ENCODE assay signal across 8 cellular contexts in the genomic region with DNA sequence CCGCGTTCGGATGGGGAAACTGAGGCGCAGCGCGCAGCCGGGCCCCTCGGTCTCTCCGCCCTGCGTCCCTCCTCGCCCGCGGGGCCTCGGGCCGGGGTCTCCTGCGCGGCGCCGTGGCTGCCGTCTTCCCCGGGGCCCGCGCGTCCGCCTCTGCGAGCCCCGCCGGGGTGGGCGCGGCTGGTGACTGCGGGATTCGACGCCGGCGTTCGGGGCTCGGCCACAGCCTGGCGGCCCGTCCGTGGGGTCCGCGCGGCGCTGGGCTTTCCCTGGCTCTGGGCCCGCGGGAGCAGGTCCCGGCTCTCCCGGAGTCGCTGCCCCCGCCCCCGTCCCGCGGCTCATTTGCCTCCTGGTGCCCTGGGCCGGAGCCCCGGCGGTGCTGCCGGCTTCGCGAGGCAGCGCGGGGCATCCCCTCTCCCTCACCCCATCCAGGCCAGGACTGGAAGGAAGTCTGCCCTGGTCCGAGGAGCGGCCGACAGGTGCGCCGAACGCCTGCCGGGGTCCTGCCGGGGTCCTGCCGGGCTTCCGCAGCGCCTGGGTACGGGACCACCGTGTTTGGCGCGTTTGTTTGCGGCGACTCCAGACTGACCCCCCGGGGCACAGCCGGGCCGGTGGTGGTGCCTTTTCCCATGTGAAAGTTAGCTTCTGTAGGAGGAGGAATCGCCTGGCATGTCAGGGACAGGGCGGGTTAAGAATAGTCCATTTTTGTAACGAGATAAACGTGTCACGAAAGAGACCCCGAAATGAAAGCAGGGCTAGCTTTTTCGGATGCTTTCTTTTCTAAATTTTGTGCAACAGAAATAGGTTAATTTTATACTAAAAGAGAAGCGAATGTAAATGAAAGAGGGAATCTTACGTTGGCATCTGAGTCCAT. TPM values are rescaled to one million over a fixed set of nuclear protein-coding genes. Genes with fewer than 3 reads are reported as not detected.
DNase-seq lines count a peak whose midpoint lies in the region; ATAC-seq and TF ChIP-seq lines count a peak whose summit lies in the region.

No MANE protein-coding gene starts in this region.

- peaks cover 15% of the 10 kb centered on the region for H3K4me1 Mint-ChIP-seq in activated naive CD8-positive, alpha-beta T cell treated with anti-CD3 and anti-CD28 coated beads, Interleukin-2, amount 10 ng/mL, durations not matched to agents 7 days and 5 days

- no peak for TF ChIP-seq CTCF in DND-41 (IDR thresholded peaks at IDR 0.05; ENCODE audit: borderline replicate concordance, extremely low read depth, low read length, poor library complexity, severe bottlenecking)

- H3K36me3 ChIP-seq in DND-41 (ENCODE audit: insufficient read depth, low read length): peaks cover 31% of the 10 kb centered on the region

- H3K4me2 ChIP-seq in DND-41 (ENCODE audit: insufficient read depth, low read length): peak overlapping the region; percentile 91

- peak overlapping the region; percentile 89 for H3K9ac ChIP-seq in DND-41 (ENCODE audit: low read depth, low read length)

- H3K27ac ChIP-seq in DND-41 (ENCODE audit: low read length): peak overlapping the region; percentile 52; the same call in 1 of the 2 replicates

- H3K27ac Mint-ChIP-seq in activated naive CD8-positive, alpha-beta T cell treated with anti-CD3 and anti-CD28 coated beads, Interleukin-2, amount 10 ng/mL, durations not matched to agents 7 days and 5 days: peak overlapping the region; percentile 24

- peaks cover 15% of the 10 kb centered on the region for H3K79me2 ChIP-seq in DND-41 (ENCODE audit: insufficient read depth, low read length)

- ATAC-seq in DND-41 (ENCODE audit: insufficient read depth, low read depth): peak; percentile 51
- ATAC-seq in HG02759 (IDR thresholded peaks at IDR 0.05; ENCODE audit: unreplicated experiment): peak; percentile 34
- peak; percentile 22 for ATAC-seq in activated naive CD8-positive, alpha-beta T cell treated with anti-CD3 and anti-CD28 coated beads, Interleukin-2, amount 10 ng/mL, durations not matched to agents 7 days and 5 days (ENCODE audit: low read depth)
- peak; percentile 4 for ATAC-seq in stimulated activated naive CD8-positive, alpha-beta T cell treated with anti-CD3 and anti-CD28 coated beads, Interleukin-15, Interleukin-2, amounts not matched to agents 100 U/mL and 50 U/mL, for 24 hours
- ATAC-seq in GM21367 (IDR thresholded peaks at IDR 0.05; ENCODE audit: unreplicated experiment): no peak
- ATAC-seq in GM19452 (IDR thresholded peaks at IDR 0.05; ENCODE audit: unreplicated experiment): no peak

- peaks cover 3% of the 10 kb centered on the region for H3K27me3 ChIP-seq in DND-41 (ENCODE audit: insufficient read depth, low read length, poor library complexity)

- POLR2A ChIA-PET in activated naive CD8-positive, alpha-beta T cell treated with anti-CD3 and anti-CD28 coated beads, Interleukin-2, amount 10 ng/mL, durations not matched to agents 7 days and 5 days (lab: Charles Lee): interaction anchor here (0.6 to 2.5 kb wide), 7 partner anchors 12 to 354 kb away, joined by 3 to 8 read pairs (median 3); no protein-coding TSS in a partner anchor

- no peaks in the 10 kb centered on the region for H3K9me3 Mint-ChIP-seq in activated naive CD8-positive, alpha-beta T cell treated with anti-CD3 and anti-CD28 coated beads, Interleukin-2, amount 10 ng/mL, durations not matched to agents 7 days and 5 days

- peak overlapping the region; percentile 99 for H2AFZ ChIP-seq in DND-41 (ENCODE audit: low read depth, low read length)

- H3K4me1 ChIP-seq in DND-41 (ENCODE audit: insufficient read depth, low read length): peaks cover 44% of the 10 kb centered on the region

- DNase-seq in DND-41: no peak
- DNase-seq in activated naive CD8-positive, alpha-beta T cell treated with anti-CD3 and anti-CD28 coated beads, Interleukin-2, amount 10 ng/mL, durations not matched to agents 7 days and 5 days: no peak
- peak; percentile 73 for DNase-seq in iPS-NIHi11 (ENCODE audit: low spot score)
- no peak for DNase-seq in stimulated activated naive CD8-positive, alpha-beta T cell treated with anti-CD3 and anti-CD28 coated beads, Interleukin-15, Interleukin-2, amounts not matched to agents 100 U/mL and 50 U/mL, for 24 hours
- no peak for DNase-seq in GF-D8 (lab: John Stamatoyannopoulos, UW)

- peak overlapping the region; percentile 55 to 97; a peak in 3 of 4 replicates for H3K4me3 ChIP-seq in DND-41 (ENCODE audit: low read depth in 1 of 2, low read length in 2 of 2)

- peaks cover 12% of the 10 kb centered on the region; the same call in 1 of the 2 replicates for H4K20me1 ChIP-seq in DND-41 (ENCODE audit: insufficient read depth, low read length)

- peak overlapping the region; percentile 70 for H3K4me3 Mint-ChIP-seq in activated naive CD8-positive, alpha-beta T cell treated with anti-CD3 and anti-CD28 coated beads, Interleukin-2, amount 10 ng/mL, durations not matched to agents 7 days and 5 days

- no peaks in the 10 kb centered on the region for H3K9me3 ChIP-seq in DND-41 (ENCODE audit: insufficient read depth, low read length, severe bottlenecking)

- H3K27me3 Mint-ChIP-seq in activated naive CD8-positive, alpha-beta T cell treated with anti-CD3 and anti-CD28 coated beads, Interleukin-2, amount 10 ng/mL, durations not matched to agents 7 days and 5 days: peaks cover 3% of the 10 kb centered on the region

- H3K36me3 Mint-ChIP-seq in activated naive CD8-positive, alpha-beta T cell treated with anti-CD3 and anti-CD28 coated beads, Interleukin-2, amount 10 ng/mL, durations not matched to agents 7 days and 5 days: peaks cover 3% of the 10 kb centered on the region

RNA-seq across cellular contexts. Expression of gene CHMP6, which starts 0.7 kb away (rescaled TPM):
- 10 to 100 TPM; 32.5 to 33.0 TPM for total RNA-seq in activated naive CD8-positive, alpha-beta T cell treated with anti-CD3 and anti-CD28 coated beads, Interleukin-2, amount 10 ng/mL, durations not matched to agents 7 days and 5 days

RNA-seq across cellular contexts. Expression of gene BAIAP2, which starts 42.6 kb away (rescaled TPM):
- total RNA-seq in activated naive CD8-positive, alpha-beta T cell treated with anti-CD3 and anti-CD28 coated beads, Interleukin-2, amount 10 ng/mL, durations not matched to agents 7 days and 5 days: 1 to 10 TPM; 7.4 to 7.5 TPM

Comparison
In these comparisons a context has a peak if more than half of its experiments do, and no peak if none do; other contexts are left out.
1. ATAC-seq: peak in DND-41 (single experiment), HG02759 (single experiment), activated naive CD8-positive, alpha-beta T cell treated with anti-CD3 and anti-CD28 coated beads, Interleukin-2, amount 10 ng/mL, durations not matched to agents 7 days and 5 days (single experiment) and stimulated activated naive CD8-positive, alpha-beta T cell treated with anti-CD3 and anti-CD28 coated beads, Interleukin-15, Interleukin-2, amounts not matched to agents 100 U/mL and 50 U/mL, for 24 hours (single experiment); none in GM21367 (single experiment) and GM19452 (single experiment).